ENCODE assay signal across 2 cellular contexts in genomic region chr20:17963114-17963897, GRCh38.
TF ChIP-seq lines count a peak whose summit lies in the region.

No MANE protein-coding gene starts in this region.

TF ChIP-seq in IMR-90, 13 proteins besides CTCF, POLR2A, EP300 and RAD21:
- TF ChIP-seq CEBPB (IDR thresholded peaks at IDR 0.05; ENCODE audit: low read depth, low read length) (no peak), MAZ (IDR thresholded peaks at IDR 0.05; ENCODE audit: borderline replicate concordance, low read depth, low read length) (no peak), BHLHE40 (IDR thresholded peaks at IDR 0.05; ENCODE audit: low read depth, low read length) (no peak), FOS (IDR thresholded peaks at IDR 0.05; ENCODE audit: low read depth, low read length) (no peak), CHD1 (IDR thresholded peaks at IDR 0.05; ENCODE audit: low read depth, low read length) (no peak), NFE2L2 (IDR thresholded peaks at IDR 0.05; ENCODE audit: low read depth, low read length) (no peak), USF2 (IDR thresholded peaks at IDR 0.05; ENCODE audit: low read depth, low read length) (no peak), MXI1 (IDR thresholded peaks at IDR 0.05; ENCODE audit: borderline replicate concordance, low read depth, low read length) (no peak), RCOR1 (IDR thresholded peaks at IDR 0.05; ENCODE audit: insufficient replicate concordance, low read length) (no peak), SMC3 (IDR thresholded peaks at IDR 0.05; ENCODE audit: low read depth, low read length) (no peak), MAFK (IDR thresholded peaks at IDR 0.05; ENCODE audit: low read depth, low read length) (no peak), ELK1 (IDR thresholded peaks at IDR 0.05; ENCODE audit: borderline replicate concordance, low read depth, low read length) (no peak), RFX5 (IDR thresholded peaks at IDR 0.05; ENCODE audit: low read depth, low read length) (no peak)

TF ChIP-seq in GM12878, 131 proteins besides CTCF, POLR2A, EP300 and RAD21:
- TF ChIP-seq POLR2AphosphoS2 (IDR thresholded peaks at IDR 0.05; ENCODE audit: low read depth, low read length) = 0 out of 2 replicates have a peak, but pooled peaks have one; percentile 46
- TF ChIP-seq SRF (IDR thresholded peaks at IDR 0.05; ENCODE audit: low read depth in 2 of 2, low read length in 2 of 2) = no peak
